ENCODE assay signal across 28 cellular contexts in the genomic region with DNA sequence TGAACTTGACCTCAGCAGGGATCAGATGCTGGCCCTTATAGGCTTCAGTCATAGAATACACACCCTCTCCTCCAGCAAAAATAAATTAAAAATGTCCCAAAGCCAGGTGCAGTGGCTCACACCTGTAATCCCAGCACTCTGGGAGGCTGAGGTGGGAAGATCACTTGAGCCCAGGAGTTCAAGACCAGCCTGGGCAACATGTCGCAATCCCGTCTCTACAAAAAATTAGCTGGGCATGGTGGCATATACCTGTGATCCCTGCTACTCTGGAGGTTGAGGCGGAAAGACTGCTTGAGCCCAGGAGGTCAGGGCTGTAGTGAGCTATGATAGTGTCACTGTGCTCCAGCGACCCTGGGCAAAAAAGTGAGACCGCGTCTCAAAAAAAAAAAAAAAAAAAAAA.
"Had no signal": no experiment of that assay in that cellular context is flagged by ENCODE, and none has a peak within 500 bp of the region (broad histone marks: within the 10 kb centered on the region; RNA-seq: fewer than 3 reads in every experiment).

No MANE protein-coding gene starts in this region.

- ATAC-seq: activated CD4-positive, alpha-beta T cell treated with anti-CD3 and anti-CD28 coated beads for 36 hours; body of pancreas; sciatic nerve; stimulated activated effector memory CD8-positive, alpha-beta T cell treated with anti-CD3 and anti-CD28 coated beads, Interleukin-12 subunit alpha, Interleukin-12 subunit beta, amount 100 ng/mL, for 72 hours; stimulated activated naive CD8-positive, alpha-beta T cell treated with anti-CD3 and anti-CD28 coated beads, Interleukin-15, amount 100 ng/mL, for 72 hours had no signal

- H3K27ac ChIP-seq: body of pancreas, cardiac muscle cell, colonic mucosa, neutrophil, ovary, prostate gland, vagina had no signal

- H3K4me3 Mint-ChIP-seq: activated CD4-positive, alpha-beta T cell treated with anti-CD3 and anti-CD28 coated beads for 36 hours; activated naive CD8-positive, alpha-beta T cell; naive B cell; nephron progenitor cell; stimulated activated effector memory CD8-positive, alpha-beta T cell treated with anti-CD3 and anti-CD28 coated beads, Interleukin-12 subunit alpha, Interleukin-12 subunit beta, amount 100 ng/mL, for 72 hours; stimulated activated naive CD8-positive, alpha-beta T cell treated with anti-CD3 and anti-CD28 coated beads, Interleukin-15, amount 100 ng/mL, for 72 hours; type B pancreatic cell had no signal

- H3K27me3 ChIP-seq: body of pancreas, colonic mucosa, ovary, vagina had no signal

- H3K36me3 Mint-ChIP-seq: naive B cell had no signal

- H3K9me3 ChIP-seq: body of pancreas, colonic mucosa, neutrophil, ovary, prostate gland, vagina had no signal

- DNase-seq: activated CD4-positive, alpha-beta T cell treated with anti-CD3 and anti-CD28 coated beads for 36 hours; activated CD4-positive, alpha-beta T cell treated with anti-CD3 and anti-CD28 coated beads, Interleukin-2, amount 50 U/mL, for 48 hours; activated CD4-positive, CD25-positive, alpha-beta regulatory T cell; activated CD8-positive, alpha-beta memory T cell treated with anti-CD3 and anti-CD28 coated beads for 24 hours; activated effector memory CD4-positive, alpha-beta T cell treated with Interleukin-2 at 50 U/mL for 16 hours; activated naive CD4-positive, alpha-beta T cell treated with Interleukin-2 at 50 U/mL for 16 hours; aorta; body of pancreas; cerebellar nuclear complex; colonic mucosa; effector CD8-positive, alpha-beta T cell; glutamatergic neuron; left ventricle myocardium superior; naive B cell; nephron progenitor cell; ovary; retina; small intestine; stimulated activated CD4-positive, alpha-beta T cell treated with anti-CD3 and anti-CD28 coated beads, Interleukin-4, amount 100 ng/mL, for 24 hours; stimulated activated naive CD8-positive, alpha-beta T cell treated with anti-CD3 and anti-CD28 coated beads, Interleukin-15, amount 100 ng/mL, for 72 hours had no signal

- H3K9me3 Mint-ChIP-seq: naive B cell; nephron progenitor cell; stimulated activated effector memory CD8-positive, alpha-beta T cell treated with anti-CD3 and anti-CD28 coated beads, Interleukin-12 subunit alpha, Interleukin-12 subunit beta, amount 100 ng/mL, for 72 hours; stimulated activated naive CD8-positive, alpha-beta T cell treated with anti-CD3 and anti-CD28 coated beads, Interleukin-15, amount 100 ng/mL, for 72 hours; type B pancreatic cell had no signal

- H3K27me3 Mint-ChIP-seq: activated CD4-positive, alpha-beta T cell treated with anti-CD3 and anti-CD28 coated beads for 36 hours; activated naive CD8-positive, alpha-beta T cell; naive B cell; stimulated activated naive CD8-positive, alpha-beta T cell treated with anti-CD3 and anti-CD28 coated beads, Interleukin-15, amount 100 ng/mL, for 72 hours had no signal

- H3K4me3 ChIP-seq: body of pancreas, cardiac muscle cell, colonic mucosa, ovary, prostate gland, vagina had no signal

- H3K36me3 ChIP-seq: cardiac muscle cell, colonic mucosa, neutrophil, ovary, prostate gland, vagina had no signal

- H3K27ac Mint-ChIP-seq: activated CD4-positive, alpha-beta T cell treated with anti-CD3 and anti-CD28 coated beads for 36 hours; activated naive CD8-positive, alpha-beta T cell; naive B cell; nephron progenitor cell; stimulated activated effector memory CD8-positive, alpha-beta T cell treated with anti-CD3 and anti-CD28 coated beads, Interleukin-12 subunit alpha, Interleukin-12 subunit beta, amount 100 ng/mL, for 72 hours; type B pancreatic cell had no signal
